In the genomic region with DNA sequence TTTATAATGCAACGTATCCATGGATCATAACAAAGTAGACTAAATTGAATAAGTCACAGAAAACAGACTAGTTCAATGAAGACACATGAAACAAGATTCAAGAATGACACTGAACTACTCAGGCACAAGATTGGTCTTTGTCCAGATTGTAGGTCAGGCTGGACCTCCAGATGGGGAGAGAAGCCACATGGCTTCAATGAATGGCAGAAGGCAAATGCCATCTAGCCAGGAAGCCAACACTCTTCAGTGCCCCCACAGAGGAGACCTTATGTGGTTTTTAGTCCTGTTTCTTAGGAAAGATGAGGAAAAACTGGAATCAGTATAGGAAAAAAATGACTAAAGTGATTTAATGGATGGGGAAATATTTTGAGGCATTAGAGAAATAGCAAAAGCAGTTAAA, we compare ENCODE assay signal across 12 cellular contexts. TPM values are rescaled to one million over a fixed set of nuclear protein-coding genes. Genes with fewer than 3 reads are reported as not detected.
"Had no signal": no experiment of that assay in that cellular context is flagged by ENCODE, and none has a peak within 500 bp of the region (broad histone marks: within the 10 kb centered on the region; RNA-seq: fewer than 3 reads in every experiment).

No MANE protein-coding gene starts in this region.

- FAIRE-seq: HTR-8/SVneo, K562 had no signal

- H3K4me1 ChIP-seq: HAP-1 had no signal

- H3K4me3 ChIP-seq: GM23248, HAP-1, K562 had no signal

- H3K36me3 ChIP-seq: HAP-1 had no signal

- H3K27ac ChIP-seq: GM23248 had no signal

- ATAC-seq: HCT116, K562 had no signal

- DNase-seq: GM23248, GOT3, H7, HFFc6, IMR-90, KG1 had no signal

- H3K9me3 ChIP-seq: HAP-1 had no signal

RNA-seq across cellular contexts. Expression of a gene that starts 43.1 kb away (rescaled TPM):
- total RNA-seq: GM23248, H4, HFFc6, HT-29, IMR-90, K562 had no signal
